ENCODE assay signal across 29 cellular contexts in genomic region chr2:26442707-26443106, GRCh38. TPM values are rescaled to one million over a fixed set of nuclear protein-coding genes. Genes with fewer than 3 reads are reported as not detected.
"Had no signal": no experiment of that assay in that cellular context is flagged by ENCODE, and none has a peak within 500 bp of the region (broad histone marks: within the 10 kb centered on the region; RNA-seq: fewer than 3 reads in every experiment).

No MANE protein-coding gene starts in this region.

- ATAC-seq: body of pancreas; gastroesophageal sphincter; left ventricle myocardium superior; naive thymus-derived CD4-positive, alpha-beta T cell; stimulated activated naive B cell treated with anti-CD40 and anti-IgM and Interleukin-4, amounts not matched to agents 10 μg/mL and 1 μg/mL and 100 μg/mL, for 72 hours had no signal

- H3K4me1 ChIP-seq: adrenal gland, body of pancreas, gastroesophageal sphincter, stomach, upper lobe of left lung, vagina had no signal

- H3K9me3 ChIP-seq: adrenal gland, body of pancreas, gastroesophageal sphincter, ovary, stomach, thyroid gland, upper lobe of left lung, vagina had no signal

- H3K4me3 ChIP-seq: adrenal gland, body of pancreas, gastroesophageal sphincter, ovary, stomach, thyroid gland, upper lobe of left lung, vagina had no signal

- H3K27me3 ChIP-seq: adrenal gland, body of pancreas, gastroesophageal sphincter, ovary, stomach, thyroid gland, upper lobe of left lung, vagina had no signal

- H3K27ac ChIP-seq: adrenal gland, body of pancreas, gastroesophageal sphincter, ovary, stomach, thyroid gland, upper lobe of left lung, vagina had no signal

- H3K36me3 ChIP-seq: adrenal gland, gastroesophageal sphincter, ovary, stomach, thyroid gland, upper lobe of left lung, vagina had no signal

- DNase-seq: activated CD4-positive, alpha-beta T cell treated with anti-CD3 and anti-CD28 coated beads for 4 hours; activated CD4-positive, alpha-beta T cell treated with anti-CD3 and anti-CD28 coated beads, Interleukin-2, amount 50 U/mL, for 4 hours; activated CD8-positive, alpha-beta memory T cell treated with anti-CD3 and anti-CD28 coated beads, Interleukin-2, amount 50 U/mL, for 4 hours; activated effector memory CD4-positive, alpha-beta T cell treated with anti-CD3 and anti-CD28 coated beads, Interleukin-2, amount 50 U/mL, for 16 hours; activated naive CD4-positive, alpha-beta T cell treated with anti-CD3 and anti-CD28 coated beads for 36 hours; activated naive CD8-positive, alpha-beta T cell treated with anti-CD3 and anti-CD28 coated beads for 36 hours; activated T-cell treated with anti-CD3 and anti-CD28 coated beads, Interleukin-2, amount 50 U/mL, for 1 hour; adrenal gland; aorta; body of pancreas; effector CD8-positive, alpha-beta T cell; head of caudate nucleus; left ventricle myocardium superior; naive thymus-derived CD4-positive, alpha-beta T cell; ovary; stimulated activated CD4-positive, alpha-beta T cell treated with anti-CD3 and anti-CD28 coated beads, Interleukin-15, amount 100 ng/mL, for 24 hours; stimulated activated CD4-positive, alpha-beta T cell treated with anti-CD3 and anti-CD28 coated beads, Interleukin-2, amount 100 ng/mL, for 24 hours; stimulated activated naive B cell treated with anti-CD40 and anti-IgM and Interleukin-4, amounts not matched to agents 10 μg/mL and 1 μg/mL and 100 μg/mL, for 72 hours; stomach; thyroid gland; upper lobe of left lung had no signal

RNA-seq across cellular contexts. Expression of gene OTOF, which starts 35.2 kb away (rescaled TPM):
- total RNA-seq: epithelial cell of proximal tubule, left ventricle myocardium superior had no signal
- polyA plus RNA-seq: aorta, neural cell had no signal

RNA-seq across cellular contexts. Expression of gene DRC1, which starts 41.0 kb away (rescaled TPM):
- total RNA-seq: activated naive CD4-positive, alpha-beta T cell treated with anti-CD3 and anti-CD28 coated beads for 36 hours; activated naive CD8-positive, alpha-beta T cell treated with anti-CD3 and anti-CD28 coated beads for 36 hours; activated T-helper 1 cell treated with anti-CD3 and anti-CD28 coated beads, Interleukin-12 subunit alpha, Interleukin-12 subunit beta, Interleukin-2, Interleukin-4 antibody, amounts not matched to agents 30 ng/mL and 10 ng/mL and 1 ng/mL, durations not matched to agents 14 hours and 24 hours and 36 hours; body of pancreas; dermis microvascular lymphatic vessel endothelial cell; epithelial cell of proximal tubule; left ventricle myocardium superior; lung microvascular endothelial cell; T-helper 1 cell treated with Interleukin-12 subunit alpha and Interleukin-12 subunit beta and Interleukin-4 antibody, amounts not matched to agents 30 ng/mL and 1 ng/mL, for 36 hours; thyroid gland; vagina had no signal
- polyA plus RNA-seq: aorta; naive thymus-derived CD4-positive, alpha-beta T cell; stomach had no signal
